In genomic region chr9:91395106-91395552, GRCh38 we compare ENCODE assay signal across 1 cellular context.
A peak's percentile ranks its signal among the peaks of the same experiment; 100 is the strongest.
TF ChIP-seq lines count a peak whose summit lies in the region.

No MANE protein-coding gene starts in this region.

TF ChIP-seq in HepG2, 621 proteins besides CTCF, POLR2A, EP300 and RAD21 (continued from another document and continues in another):
- TF ChIP-seq ZBTB34 (CRISPR knock-in tag; IDR thresholded peaks at IDR 0.05) (0 out of 2 replicates have a peak, but pooled peaks have one; percentile 32), ZNF224 (CRISPR knock-in tag; IDR thresholded peaks at IDR 0.05) (no peak), ZNF441 (CRISPR knock-in tag; IDR thresholded peaks at IDR 0.05; ENCODE audit: borderline replicate concordance) (no peak), REXO4 (CRISPR knock-in tag; IDR thresholded peaks at IDR 0.05; ENCODE audit: borderline replicate concordance) (no peak), ZSCAN30 (CRISPR knock-in tag; IDR thresholded peaks at IDR 0.05) (no peak), SPEN (CRISPR knock-in tag; IDR thresholded peaks at IDR 0.05; ENCODE audit: low read depth) (0 out of 2 replicates have a peak, but pooled peaks have one; percentile 23), TMF1 (CRISPR knock-in tag; IDR thresholded peaks at IDR 0.05; ENCODE audit: low read depth) (no peak), ZNF234 (CRISPR knock-in tag; conservative IDR thresholded peaks at IDR 0.05) (no peak), GFI1 (CRISPR knock-in tag; IDR thresholded peaks at IDR 0.05; ENCODE audit: borderline replicate concordance) (peak; percentile 64), ZNF274 (CRISPR knock-in tag; IDR thresholded peaks at IDR 0.05) (no peak), U2AF1 (optimal IDR thresholded peaks at IDR 0.05; ENCODE audit: low read depth, low read length) (no peak), RAD51 (IDR thresholded peaks at IDR 0.05; ENCODE audit: borderline replicate concordance) (no peak), POLR2G (IDR thresholded peaks at IDR 0.05; ENCODE audit: low read depth, low read length) (no peak), HES4 (CRISPR knock-in tag; IDR thresholded peaks at IDR 0.05; ENCODE audit: borderline replicate concordance) (no peak), HDAC1 (CRISPR knock-in tag; IDR thresholded peaks at IDR 0.05) (peak; percentile 83), CENPT (CRISPR knock-in tag; IDR thresholded peaks at IDR 0.05; ENCODE audit: low read depth) (no peak), ZNF263 (CRISPR knock-in tag; IDR thresholded peaks at IDR 0.05) (0 out of 2 replicates have a peak, but pooled peaks have one; percentile 53), RERE (CRISPR knock-in tag; IDR thresholded peaks at IDR 0.05; ENCODE audit: low read depth) (peak; percentile 77), MLXIP (CRISPR knock-in tag; IDR thresholded peaks at IDR 0.05; ENCODE audit: borderline replicate concordance) (no peak), YY1 (IDR thresholded peaks at IDR 0.05; ENCODE audit: insufficient read depth, insufficient replicate concordance, low read depth, low read length) (no peak), MBNL3 (CRISPR knock-in tag; conservative IDR thresholded peaks at IDR 0.05) (no peak), ZBTB20 (CRISPR knock-in tag; IDR thresholded peaks at IDR 0.05; ENCODE audit: borderline replicate concordance, low read depth) (no peak; the same call in 1 of the 2 replicates), ZNF576 (CRISPR knock-in tag; IDR thresholded peaks at IDR 0.05) (no peak), ADNP (CRISPR knock-in tag; IDR thresholded peaks at IDR 0.05) (no peak), ZNF30 (CRISPR knock-in tag; IDR thresholded peaks at IDR 0.05) (no peak), HNF4G (IDR thresholded peaks at IDR 0.05; ENCODE audit: borderline replicate concordance, low read depth, low read length) (peak; percentile 77), HNF4G (CRISPR knock-in tag; IDR thresholded peaks at IDR 0.05; ENCODE audit: borderline replicate concordance, low read depth) (no peak), FOXA1 (IDR thresholded peaks at IDR 0.05) (no peak), FOXA1 (CRISPR knock-in tag; IDR thresholded peaks at IDR 0.05) (peak; percentile 88), ZSCAN21 (CRISPR knock-in tag; IDR thresholded peaks at IDR 0.05; ENCODE audit: borderline replicate concordance) (no peak), ZSCAN5A (CRISPR knock-in tag; IDR thresholded peaks at IDR 0.05; ENCODE audit: borderline replicate concordance) (no peak), PHB2 (IDR thresholded peaks at IDR 0.05; ENCODE audit: partially characterized antibody) (no peak), ZNF607 (CRISPR knock-in tag; IDR thresholded peaks at IDR 0.05; ENCODE audit: borderline replicate concordance) (no peak; the same call in 1 of the 2 replicates), GTF2F1 (IDR thresholded peaks at IDR 0.05; ENCODE audit: low read length) (no peak), TRAFD1 (CRISPR knock-in tag; IDR thresholded peaks at IDR 0.05; ENCODE audit: borderline replicate concordance) (no peak), ZNF879 (CRISPR knock-in tag; IDR thresholded peaks at IDR 0.05) (no peak), ZNF343 (CRISPR knock-in tag; IDR thresholded peaks at IDR 0.05) (no peak), ISL2 (CRISPR knock-in tag; IDR thresholded peaks at IDR 0.05) (peak; percentile 78), LRRFIP1 (CRISPR knock-in tag; conservative IDR thresholded peaks at IDR 0.05) (no peak), DMAP1 (CRISPR knock-in tag; IDR thresholded peaks at IDR 0.05) (peak; percentile 72), STAT5B (CRISPR knock-in tag; IDR thresholded peaks at IDR 0.05) (no peak), GTF3A (CRISPR knock-in tag; conservative IDR thresholded peaks at IDR 0.05) (no peak), ZNF720 (CRISPR knock-in tag; IDR thresholded peaks at IDR 0.05) (no peak)
- TF ChIP-seq, protein P1, sequence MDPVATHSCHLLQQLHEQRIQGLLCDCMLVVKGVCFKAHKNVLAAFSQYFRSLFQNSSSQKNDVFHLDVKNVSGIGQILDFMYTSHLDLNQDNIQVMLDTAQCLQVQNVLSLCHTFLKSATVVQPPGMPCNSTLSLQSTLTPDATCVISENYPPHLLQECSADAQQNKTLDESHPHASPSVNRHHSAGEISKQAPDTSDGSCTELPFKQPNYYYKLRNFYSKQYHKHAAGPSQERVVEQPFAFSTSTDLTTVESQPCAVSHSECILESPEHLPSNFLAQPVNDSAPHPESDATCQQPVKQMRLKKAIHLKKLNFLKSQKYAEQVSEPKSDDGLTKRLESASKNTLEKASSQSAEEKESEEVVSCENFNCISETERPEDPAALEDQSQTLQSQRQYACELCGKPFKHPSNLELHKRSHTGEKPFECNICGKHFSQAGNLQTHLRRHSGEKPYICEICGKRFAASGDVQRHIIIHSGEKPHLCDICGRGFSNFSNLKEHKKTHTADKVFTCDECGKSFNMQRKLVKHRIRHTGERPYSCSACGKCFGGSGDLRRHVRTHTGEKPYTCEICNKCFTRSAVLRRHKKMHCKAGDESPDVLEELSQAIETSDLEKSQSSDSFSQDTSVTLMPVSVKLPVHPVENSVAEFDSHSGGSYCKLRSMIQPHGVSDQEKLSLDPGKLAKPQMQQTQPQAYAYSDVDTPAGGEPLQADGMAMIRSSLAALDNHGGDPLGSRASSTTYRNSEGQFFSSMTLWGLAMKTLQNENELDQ (CRISPR knock-in tag; IDR thresholded peaks at IDR 0.05; ENCODE audit: borderline replicate concordance): no peak
- TF ChIP-seq, protein P2, sequence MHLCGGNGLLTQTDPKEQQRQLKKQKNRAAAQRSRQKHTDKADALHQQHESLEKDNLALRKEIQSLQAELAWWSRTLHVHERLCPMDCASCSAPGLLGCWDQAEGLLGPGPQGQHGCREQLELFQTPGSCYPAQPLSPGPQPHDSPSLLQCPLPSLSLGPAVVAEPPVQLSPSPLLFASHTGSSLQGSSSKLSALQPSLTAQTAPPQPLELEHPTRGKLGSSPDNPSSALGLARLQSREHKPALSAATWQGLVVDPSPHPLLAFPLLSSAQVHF (CRISPR knock-in tag; IDR thresholded peaks at IDR 0.05): no peak
- TF ChIP-seq, protein P3, sequence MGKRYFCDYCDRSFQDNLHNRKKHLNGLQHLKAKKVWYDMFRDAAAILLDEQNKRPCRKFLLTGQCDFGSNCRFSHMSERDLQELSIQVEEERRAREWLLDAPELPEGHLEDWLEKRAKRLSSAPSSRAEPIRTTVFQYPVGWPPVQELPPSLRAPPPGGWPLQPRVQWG (CRISPR knock-in tag; IDR thresholded peaks at IDR 0.05; ENCODE audit: borderline replicate concordance, low read depth): no peak
